In the genomic region with DNA sequence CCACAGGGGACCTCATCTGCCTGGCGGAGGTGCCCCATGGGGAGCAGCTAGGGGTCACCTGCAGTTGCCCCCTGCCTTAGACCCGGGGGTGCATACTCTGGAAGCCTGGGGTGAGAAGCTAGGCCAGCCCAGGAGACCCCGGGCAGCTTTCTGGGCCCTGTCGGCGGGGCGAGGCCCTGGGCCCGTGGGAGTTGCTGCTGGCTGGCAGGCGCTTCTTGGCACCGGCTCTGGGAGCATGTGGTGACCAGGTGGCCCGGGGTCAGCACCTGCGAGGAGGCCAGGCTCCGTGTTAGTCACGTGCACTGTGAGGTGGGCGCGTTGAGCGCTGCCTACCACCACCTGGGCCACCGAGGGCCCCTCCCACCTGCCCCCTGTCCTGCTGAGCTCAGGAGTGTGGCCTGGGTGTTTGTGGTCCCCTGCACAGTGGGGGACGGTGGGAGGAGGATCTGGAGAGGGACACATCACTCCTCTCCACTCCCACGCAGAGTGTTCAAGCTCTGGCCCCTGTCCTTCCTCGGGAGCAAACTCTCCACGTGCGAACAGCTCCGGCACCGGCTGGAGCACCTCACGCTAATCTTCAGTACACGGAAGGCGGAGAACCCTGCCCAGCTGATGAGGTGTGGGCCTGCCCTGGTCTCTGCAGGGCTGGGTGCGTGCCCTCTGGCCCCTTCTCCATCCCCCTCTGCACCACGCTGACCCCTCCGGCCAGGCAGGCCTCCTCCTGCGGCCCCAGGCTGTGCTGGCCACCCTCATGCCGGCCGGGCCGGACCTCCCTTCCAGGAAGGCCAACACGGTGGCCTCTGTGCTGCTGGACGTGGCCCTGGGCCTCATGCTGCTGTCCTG, we compare ENCODE assay signal across 21 cellular contexts. TPM values are rescaled to one million over a fixed set of nuclear protein-coding genes. Genes with fewer than 3 reads are reported as not detected.
DNase-seq lines count a peak whose midpoint lies in the region; ATAC-seq, FAIRE-seq and TF ChIP-seq lines count a peak whose summit lies in the region.
"Had no signal": no experiment of that assay in that cellular context is flagged by ENCODE, and none has a peak within 500 bp of the region (broad histone marks: within the 10 kb centered on the region; RNA-seq: fewer than 3 reads in every experiment).

No MANE protein-coding gene starts in this region.

- H3K36me3 ChIP-seq in HepG2 (replicated peaks in 1 of 2; ENCODE audit: control insufficient read depth in 1 of 2, insufficient read depth in 2 of 2, low read length in 2 of 2) (peaks cover 1 to 5% of the 10 kb centered on the region in 2 experiments; a peak in 1 of 5 replicates), right lobe of liver (no peaks in the 10 kb centered on the region), Loucy (ENCODE audit: insufficient read depth, low read length) (no peaks in the 10 kb centered on the region), mesenchymal stem cell (ENCODE audit: control insufficient read depth in 1 of 2, insufficient read depth in 2 of 2, low read depth in 1 of 2, low read length in 2 of 2) (peaks cover 22 to 72% of the 10 kb centered on the region in 2 experiments)

- intact Hi-C loops in HepG2 (cut with micrococcal nuclease; ENCODE audit: unreplicated experiment), result no loop called here
- intact Hi-C loops in right lobe of liver (cut with DNase I), result no loop called here
- intact Hi-C loops in Calu3 (cut with micrococcal nuclease; ENCODE audit: unreplicated experiment), result no loop called here

- CTCF ChIA-PET in HepG2 (lab: Yijun Ruan, JAX; ENCODE audit: low intra/inter-chr PET ratio, low total read pairs) (no interaction called here), Calu3 (lab: Charles Lee) (no interaction called here)

- H3K9me3 ChIP-seq in HepG2 (ENCODE audit: low read length) (no peaks in the 10 kb centered on the region), right lobe of liver (no peaks in the 10 kb centered on the region), Loucy (ENCODE audit: insufficient read depth, low read depth, low read length) (no peaks in the 10 kb centered on the region), mesenchymal stem cell (ENCODE audit: control insufficient read depth, low read length) (no peaks in the 10 kb centered on the region)
- H3K9me3 ChIP-seq: A549 had no signal

- H3K4me1 Mint-ChIP-seq in Calu3 (ENCODE audit: low read depth, unreplicated experiment), result peaks cover 14% of the 10 kb centered on the region

- no peak overlapping the region for H2BK5ac ChIP-seq in mesenchymal stem cell (ENCODE audit: low read depth, low read length, poor library complexity, severe bottlenecking)

- DNase-seq in HepG2 (ENCODE audit: low spot score), result no peak
- no peak for DNase-seq in right lobe of liver
- no peak for DNase-seq in mesenchymal stem cell
- DNase-seq in DMS79 (lab: John Stamatoyannopoulos, UW), result no peak
- DNase-seq in Calu3, result no peak
- no peak for DNase-seq in HuH-7.5 (ENCODE audit: low spot score)
- DNase-seq: AML-193; CD8-positive, alpha-beta T cell; DMS 273 treated with DMSO at 0.1 percent for 48 hours; DMS53; GOT3; H9; KG1 had no signal

- in situ Hi-C loops in HepG2 (cut with HindIII; ENCODE audit: extremely low pct_ligation_motif_present, low pct_unique_long_range_greater_than_20kb), result no loop called here

- H4K20me1 ChIP-seq in HepG2 (ENCODE audit: insufficient read depth, low read length) (no peaks in the 10 kb centered on the region), Loucy (ENCODE audit: insufficient read depth, low read length, poor library complexity, severe bottlenecking) (no peaks in the 10 kb centered on the region)

- no peak for TF ChIP-seq POLR2A in HepG2 (IDR thresholded peaks at IDR 0.05; ENCODE audit: insufficient read depth in 1 of 2, low read depth in 2 of 2, low read length in 2 of 2)
- no peak for TF ChIP-seq POLR2A in right lobe of liver (IDR thresholded peaks at IDR 0.05)

- peaks cover 38% of the 10 kb centered on the region for H3K79me1 ChIP-seq in mesenchymal stem cell (replicated peaks; ENCODE audit: low read length, poor library complexity, severe bottlenecking)

- H2AFZ ChIP-seq in HepG2 (ENCODE audit: low read length) (no peak overlapping the region), Loucy (ENCODE audit: low read length) (no peak overlapping the region), mesenchymal stem cell (ENCODE audit: low read depth, low read length) (no peak overlapping the region)

- H3K9ac ChIP-seq in HepG2 (ENCODE audit: insufficient read depth, low read depth, low read length) (0 out of 2 replicates have a peak overlapping the region, but pooled peaks have one; percentile 8), Loucy (ENCODE audit: low read depth, low read length, poor library complexity, severe bottlenecking) (peak overlapping the region; percentile 58), mesenchymal stem cell (ENCODE audit: low read length) (no peak overlapping the region)

- H3K27ac ChIP-seq in HepG2 (ENCODE audit: extremely low read length, insufficient read depth, low read length) (no peak overlapping the region), right lobe of liver (no peak overlapping the region), mesenchymal stem cell (ENCODE audit: low read length, poor library complexity, severe bottlenecking) (no peak overlapping the region)
- H3K27ac ChIP-seq: 22Rv1, A549 had no signal

- no peak for FAIRE-seq in HepG2 (lab: Jason Lieb, UNC)
- FAIRE-seq: A549, G401.6, GM12891 had no signal

- no peak overlapping the region for H2AK5ac ChIP-seq in mesenchymal stem cell (ENCODE audit: low read length, severe bottlenecking)

- H3K79me2 ChIP-seq in HepG2 (ENCODE audit: insufficient read depth, low read length) (peaks cover 4% of the 10 kb centered on the region), Loucy (ENCODE audit: insufficient read depth, low read length) (no peaks in the 10 kb centered on the region)

- peak overlapping the region in 1 of 2 experiments; percentile 17 for H3K23ac ChIP-seq in mesenchymal stem cell (ENCODE audit: low read length in 2 of 2)

- TF ChIP-seq CTCF in HepG2 (CRISPR knock-in tag; IDR thresholded peaks at IDR 0.05) (no peak), right lobe of liver (IDR thresholded peaks at IDR 0.05) (no peak), Loucy (conservative IDR thresholded peaks at IDR 0.05; ENCODE audit: low read length) (no peak), Calu3 (IDR thresholded peaks at IDR 0.05; ENCODE audit: unreplicated experiment) (no peak)

- peak overlapping the region; percentile 52 for H4K91ac ChIP-seq in mesenchymal stem cell (ENCODE audit: low read length)

- H2BK15ac ChIP-seq in mesenchymal stem cell (ENCODE audit: low read depth, poor library complexity, severe bottlenecking), result no peak overlapping the region

- H2BK12ac ChIP-seq in mesenchymal stem cell (ENCODE audit: low read length in 2 of 2), result no peak overlapping the region

- TF ChIP-seq EP300 in HepG2 (IDR thresholded peaks at IDR 0.05; ENCODE audit: low read depth in 2 of 2, low read length in 2 of 2) (no peak), HepG2 (CRISPR knock-in tag; IDR thresholded peaks at IDR 0.05; ENCODE audit: borderline replicate concordance) (no peak)

- no peaks in the 10 kb centered on the region for H3F3A ChIP-seq in Loucy (ENCODE audit: low read depth)

- H3K9me2 ChIP-seq in Loucy (replicated peaks; ENCODE audit: low read depth, low read length), result no peaks in the 10 kb centered on the region

- H3K27ac Mint-ChIP-seq in Calu3 (ENCODE audit: unreplicated experiment), result no peak overlapping the region
- H3K27ac Mint-ChIP-seq: CD8-positive, alpha-beta T cell; IgD-negative memory B cell had no signal

- TF ChIP-seq RAD21 in HepG2 (CRISPR knock-in tag; IDR thresholded peaks at IDR 0.05), result no peak

- peaks cover 30% of the 10 kb centered on the region for H3K36me3 Mint-ChIP-seq in Calu3 (ENCODE audit: insufficient read depth, unreplicated experiment)
- H3K36me3 Mint-ChIP-seq: IgD-negative memory B cell had no signal

- H3K4me3 ChIP-seq in HepG2 (replicated peaks in 1 of 3; ENCODE audit: insufficient read depth in 1 of 3, low read depth in 2 of 3, low read length in 3 of 3), result no peak overlapping the region
- no peak overlapping the region for H3K4me3 ChIP-seq in right lobe of liver
- peak overlapping the region; percentile 60 for H3K4me3 ChIP-seq in Loucy (ENCODE audit: low read length, poor library complexity, severe bottlenecking)
- H3K4me3 ChIP-seq in mesenchymal stem cell (ENCODE audit: insufficient read depth in 1 of 2, low read depth in 1 of 2, low read length in 2 of 2), result no peak overlapping the region
- H3K4me3 ChIP-seq: A549 had no signal

- H3K9me3 Mint-ChIP-seq in Calu3 (ENCODE audit: low read depth, unreplicated experiment), result no peaks in the 10 kb centered on the region
- H3K9me3 Mint-ChIP-seq: CD8-positive, alpha-beta T cell; H9; IgD-negative memory B cell had no signal

- POLR2A ChIA-PET in HepG2 (lab: Yijun Ruan, JAX), result interaction anchor here (1.4 kb wide), 1 partner anchor 42 kb away, joined by 3 read pairs; no protein-coding TSS in a partner anchor

- H3K4me1 ChIP-seq in HepG2 (ENCODE audit: insufficient read depth, low read length) (peaks cover 19% of the 10 kb centered on the region), right lobe of liver (peaks cover 0 to 2% (median 0%) of the 10 kb centered on the region in 4 donors), Loucy (ENCODE audit: insufficient read depth, low read length, poor library complexity, severe bottlenecking) (peaks cover 14% of the 10 kb centered on the region), mesenchymal stem cell (ENCODE audit: control insufficient read depth, insufficient read depth, low read depth, low read length) (peaks cover 36% of the 10 kb centered on the region)

- H3K4ac ChIP-seq in mesenchymal stem cell (ENCODE audit: low read depth in 1 of 2, low read length in 2 of 2), result no peak overlapping the region

- BruUV-seq in HepG2 (replicated peaks; lab: Mats Ljungman, UMichigan), result no TSS peak
- no TSS peak for BruUV-seq in Calu3 (replicated peaks; lab: Mats Ljungman, UMichigan)

- H3K27me3 ChIP-seq in HepG2 (ENCODE audit: control insufficient read depth in 1 of 2, insufficient read depth in 2 of 2, low read length in 2 of 2), result no peaks in the 10 kb centered on the region
- H3K27me3 ChIP-seq in right lobe of liver, result no peaks in the 10 kb centered on the region
- no peaks in the 10 kb centered on the region for H3K27me3 ChIP-seq in Loucy (ENCODE audit: insufficient read depth, low read length, poor library complexity, severe bottlenecking)
- H3K27me3 ChIP-seq in mesenchymal stem cell (ENCODE audit: control insufficient read depth in 1 of 2, insufficient read depth in 1 of 2, low read length in 2 of 2), result no peaks in the 10 kb centered on the region

- H3K27me3 Mint-ChIP-seq in Calu3 (ENCODE audit: unreplicated experiment), result no peaks in the 10 kb centered on the region
- H3K27me3 Mint-ChIP-seq: IgD-negative memory B cell had no signal

- no peak overlapping the region for H3K18ac ChIP-seq in mesenchymal stem cell (ENCODE audit: low read depth in 1 of 2, low read length in 2 of 2)

- ATAC-seq in HepG2, result no peak
- no peak for ATAC-seq in right lobe of liver
- ATAC-seq: A549; CD8-positive, alpha-beta T cell had no signal

- H2BK120ac ChIP-seq in mesenchymal stem cell (ENCODE audit: low read depth, low read length), result no peak overlapping the region

- no peak overlapping the region for H3K4me2 ChIP-seq in HepG2 (ENCODE audit: low read depth, low read length)
- H3K4me2 ChIP-seq in Loucy (ENCODE audit: low read depth, low read length, poor library complexity, severe bottlenecking), result peak overlapping the region; percentile 70
- no peak overlapping the region for H3K4me2 ChIP-seq in mesenchymal stem cell (ENCODE audit: low read length, poor library complexity, severe bottlenecking)
- H3K4me2 ChIP-seq: A549 had no signal

- no peak overlapping the region for H3K4me3 Mint-ChIP-seq in Calu3 (ENCODE audit: low read depth, unreplicated experiment)
- H3K4me3 Mint-ChIP-seq: CD8-positive, alpha-beta T cell; H9; IgD-negative memory B cell had no signal

- 91% methylated on average over 17 of the region's 36 CpGs for WGBS in HepG2 (ENCODE audit: low lambda C conversion rate)
- no CpG with 5 or more reads among the region's 36 CpGs for WGBS in right lobe of liver (ENCODE audit: insufficient coverage, low coverage, low lambda C conversion rate, missing lambda C conversion rate)
- WGBS in mesenchymal stem cell, result 96% methylated on average over 34 of the region's 36 CpGs

- H4K8ac ChIP-seq in mesenchymal stem cell (ENCODE audit: low read length), result peak overlapping the region; percentile 22

- no peak overlapping the region for H3K14ac ChIP-seq in mesenchymal stem cell (ENCODE audit: low read length in 2 of 2)

RNA-seq across cellular contexts. Expression of a gene that starts 5.8 kb away (rescaled TPM):
- total RNA-seq in HepG2 (2016; rRNA removed; fragmentation: Illumina TruSeq; extraction: Trizol) (8.4 and 19.7 TPM in 2 replicates), right lobe of liver (10 to 100 TPM; 19.5 to 32.0 (median 27.8) TPM), Calu3 (2022) (101 and 106 TPM in 2 replicates)
- 7.5 and 10.0 TPM in 2 replicates for total RNA-seq in HepG2 (2016; cell fraction: cytosol; rRNA removed; fragmentation: Illumina TruSeq; extraction: Trizol; ENCODE audit: low read depth)
- 7.4 and 18.9 TPM in 2 replicates for total RNA-seq in HepG2 (2016; cell fraction: insoluble cytoplasmic fraction; rRNA removed; fragmentation: Illumina TruSeq; extraction: Trizol)
- 13.0 and 18.2 TPM in 2 replicates for total RNA-seq in HepG2 (2016; cell fraction: membrane; rRNA removed; fragmentation: Illumina TruSeq; extraction: Trizol)
- total RNA-seq in HepG2 (2016; cell fraction: nucleus; rRNA removed; fragmentation: Illumina TruSeq; extraction: Trizol), result 16.8 and 19.0 TPM in 2 replicates
- 7.7 and 13.6 TPM in 2 replicates for polyA plus RNA-seq in HepG2 (2011; rRNA removed)
- 7.2 and 11.6 TPM in 2 replicates for polyA plus RNA-seq in HepG2 (2011; cell fraction: cytosol; rRNA removed)
- 70.8 and 80.2 TPM in 2 replicates for polyA plus RNA-seq in HepG2 (2011; cell fraction: nucleus; rRNA removed)
- 6.7 and 8.5 TPM in 2 replicates for polyA plus RNA-seq in HepG2 (2012)
- 6.3 and 7.2 TPM in 2 replicates for polyA plus RNA-seq in HepG2 (2016; cell fraction: cytosol; fragmentation: Illumina TruSeq; extraction: Trizol; ENCODE audit: low read depth)
- 6.9 and 8.3 TPM in 2 replicates for polyA plus RNA-seq in HepG2 (2016; cell fraction: insoluble cytoplasmic fraction; fragmentation: Illumina TruSeq; extraction: Trizol; ENCODE audit: low read depth)
- polyA plus RNA-seq in HepG2 (2016; cell fraction: membrane; fragmentation: Illumina TruSeq; extraction: Trizol; ENCODE audit: low read depth), result 10.4 and 10.8 TPM in 2 replicates
- 31.7 and 36.7 TPM in 2 replicates for polyA plus RNA-seq in HepG2 (2016; cell fraction: nucleus; fragmentation: Illumina TruSeq; extraction: Trizol; ENCODE audit: insufficient read depth, low read depth)
- polyA minus RNA-seq in HepG2 (2011; rRNA and poly(A)+ RNA removed; ENCODE audit: low replicate concordance), result 38.0 and 89.1 TPM in 2 replicates
- 8.1 and 11.1 TPM in 2 replicates for polyA minus RNA-seq in HepG2 (2011; cell fraction: cytosol; rRNA and poly(A)+ RNA removed)
- 13.6 and 14.0 TPM in 2 replicates for polyA minus RNA-seq in HepG2 (2011; cell fraction: nucleus; rRNA and poly(A)+ RNA removed)
- 18.5 TPM for polyA plus RNA-seq in mesenchymal stem cell (2013, experiment 1 of 2)
- 17.1 TPM for polyA plus RNA-seq in mesenchymal stem cell (2013, experiment 2 of 2)

RNA-seq across cellular contexts. Expression of a gene that starts 8.8 kb away (rescaled TPM):
- 0.40 and 0.48 TPM in 2 replicates for total RNA-seq in HepG2 (2016; rRNA removed; fragmentation: Illumina TruSeq; extraction: Trizol)
- total RNA-seq in HepG2 (2016; cell fraction: cytosol; rRNA removed; fragmentation: Illumina TruSeq; extraction: Trizol; ENCODE audit: low read depth), result not detected in 2 replicates
- total RNA-seq in HepG2 (2016; cell fraction: insoluble cytoplasmic fraction; rRNA removed; fragmentation: Illumina TruSeq; extraction: Trizol), result 0.33 and 0.45 TPM in 2 replicates
- total RNA-seq in HepG2 (2016; cell fraction: membrane; rRNA removed; fragmentation: Illumina TruSeq; extraction: Trizol), result 0.10 and 0.22 TPM in 2 replicates
- total RNA-seq in HepG2 (2016; cell fraction: nucleus; rRNA removed; fragmentation: Illumina TruSeq; extraction: Trizol), result 0.22 TPM in 1 of 2 replicates, not detected in the other
- 0.59 and 1.1 TPM in 2 replicates for polyA plus RNA-seq in HepG2 (2011; rRNA removed)
- polyA plus RNA-seq in HepG2 (2011; cell fraction: cytosol; rRNA removed), result 0.71 and 1.2 TPM in 2 replicates
- 1.3 and 1.7 TPM in 2 replicates for polyA plus RNA-seq in HepG2 (2011; cell fraction: nucleus; rRNA removed)
- polyA plus RNA-seq in HepG2 (2012), result 1.4 and 1.5 TPM in 2 replicates
- 0.09 TPM in 1 of 2 replicates, not detected in the other for polyA plus RNA-seq in HepG2 (2016; cell fraction: cytosol; fragmentation: Illumina TruSeq; extraction: Trizol; ENCODE audit: low read depth)
- 0.26 TPM in 2 replicates for polyA plus RNA-seq in HepG2 (2016; cell fraction: insoluble cytoplasmic fraction; fragmentation: Illumina TruSeq; extraction: Trizol; ENCODE audit: low read depth)
- not detected in 2 replicates for polyA plus RNA-seq in HepG2 (2016; cell fraction: membrane; fragmentation: Illumina TruSeq; extraction: Trizol; ENCODE audit: low read depth)
- not detected in 2 replicates for polyA plus RNA-seq in HepG2 (2016; cell fraction: nucleus; fragmentation: Illumina TruSeq; extraction: Trizol; ENCODE audit: insufficient read depth, low read depth)
- polyA minus RNA-seq in HepG2 (2011; rRNA and poly(A)+ RNA removed; ENCODE audit: low replicate concordance), result 1.4 TPM in 1 of 2 replicates, not detected in the other
- 0.40 and 0.88 TPM in 2 replicates for polyA minus RNA-seq in HepG2 (2011; cell fraction: cytosol; rRNA and poly(A)+ RNA removed)
- polyA minus RNA-seq in HepG2 (2011; cell fraction: nucleus; rRNA and poly(A)+ RNA removed), result 0.13 and 0.25 TPM in 2 replicates
- total RNA-seq in right lobe of liver, result under 1 TPM in 5 of 6 experiments, not detected in 1; 0.12 to 0.33 (median 0.28) TPM
- polyA plus RNA-seq in mesenchymal stem cell (2013, experiment 1 of 2), result 0.62 TPM
- 0.64 TPM for polyA plus RNA-seq in mesenchymal stem cell (2013, experiment 2 of 2)
- total RNA-seq in Calu3 (2022), result not detected in 2 replicates

RNA-seq across cellular contexts. Expression of a gene that starts 14.3 kb away (rescaled TPM):
- 8.2 and 11.5 TPM in 2 replicates for total RNA-seq in HepG2 (2016; rRNA removed; fragmentation: Illumina TruSeq; extraction: Trizol)
- 3.9 TPM in 2 replicates for total RNA-seq in HepG2 (2016; cell fraction: cytosol; rRNA removed; fragmentation: Illumina TruSeq; extraction: Trizol; ENCODE audit: low read depth)
- 7.7 and 10.5 TPM in 2 replicates for total RNA-seq in HepG2 (2016; cell fraction: insoluble cytoplasmic fraction; rRNA removed; fragmentation: Illumina TruSeq; extraction: Trizol)
- 9.2 and 9.7 TPM in 2 replicates for total RNA-seq in HepG2 (2016; cell fraction: membrane; rRNA removed; fragmentation: Illumina TruSeq; extraction: Trizol)
- total RNA-seq in HepG2 (2016; cell fraction: nucleus; rRNA removed; fragmentation: Illumina TruSeq; extraction: Trizol), result 6.0 and 7.3 TPM in 2 replicates
- 7.7 and 10.6 TPM in 2 replicates for polyA plus RNA-seq in HepG2 (2011; rRNA removed)
- 6.0 and 10.4 TPM in 2 replicates for polyA plus RNA-seq in HepG2 (2011; cell fraction: cytosol; rRNA removed)
- polyA plus RNA-seq in HepG2 (2011; cell fraction: nucleus; rRNA removed), result 25.9 TPM in 2 replicates
- polyA plus RNA-seq in HepG2 (2012), result 7.0 and 9.0 TPM in 2 replicates
- polyA plus RNA-seq in HepG2 (2016; cell fraction: cytosol; fragmentation: Illumina TruSeq; extraction: Trizol; ENCODE audit: low read depth), result 2.5 and 2.9 TPM in 2 replicates
- polyA plus RNA-seq in HepG2 (2016; cell fraction: insoluble cytoplasmic fraction; fragmentation: Illumina TruSeq; extraction: Trizol; ENCODE audit: low read depth), result 8.9 and 11.2 TPM in 2 replicates
- polyA plus RNA-seq in HepG2 (2016; cell fraction: membrane; fragmentation: Illumina TruSeq; extraction: Trizol; ENCODE audit: low read depth), result 6.5 and 6.8 TPM in 2 replicates
- 20.2 and 22.4 TPM in 2 replicates for polyA plus RNA-seq in HepG2 (2016; cell fraction: nucleus; fragmentation: Illumina TruSeq; extraction: Trizol; ENCODE audit: insufficient read depth, low read depth)
- 15.3 and 16.9 TPM in 2 replicates for polyA minus RNA-seq in HepG2 (2011; rRNA and poly(A)+ RNA removed; ENCODE audit: low replicate concordance)
- polyA minus RNA-seq in HepG2 (2011; cell fraction: cytosol; rRNA and poly(A)+ RNA removed), result 5.5 and 7.3 TPM in 2 replicates
- 3.4 and 4.0 TPM in 2 replicates for polyA minus RNA-seq in HepG2 (2011; cell fraction: nucleus; rRNA and poly(A)+ RNA removed)
- 10 to 100 TPM in 5 of 6 experiments, 1 to 10 TPM in 1; 10.0 to 14.1 (median 12.0) TPM for total RNA-seq in right lobe of liver
- 11.2 TPM for polyA plus RNA-seq in mesenchymal stem cell (2013, experiment 1 of 2)
- 12.0 TPM for polyA plus RNA-seq in mesenchymal stem cell (2013, experiment 2 of 2)
- 35.6 and 36.5 TPM in 2 replicates for total RNA-seq in Calu3 (2022)

RNA-seq across cellular contexts. Expression of a gene that starts 15.4 kb away (rescaled TPM):
- total RNA-seq in HepG2 (2016; rRNA removed; fragmentation: Illumina TruSeq; extraction: Trizol), result 0.07 TPM in 1 of 2 replicates, not detected in the other
- not detected in 2 replicates for total RNA-seq in HepG2 (2016; cell fraction: cytosol; rRNA removed; fragmentation: Illumina TruSeq; extraction: Trizol; ENCODE audit: low read depth)
- total RNA-seq in HepG2 (2016; cell fraction: insoluble cytoplasmic fraction; rRNA removed; fragmentation: Illumina TruSeq; extraction: Trizol), result not detected in 2 replicates
- total RNA-seq in HepG2 (2016; cell fraction: membrane; rRNA removed; fragmentation: Illumina TruSeq; extraction: Trizol), result not detected in 2 replicates
- total RNA-seq in HepG2 (2016; cell fraction: nucleus; rRNA removed; fragmentation: Illumina TruSeq; extraction: Trizol), result not detected in 2 replicates
- 0.16 and 0.38 TPM in 2 replicates for polyA plus RNA-seq in HepG2 (2011; rRNA removed)
- 0.23 and 0.28 TPM in 2 replicates for polyA plus RNA-seq in HepG2 (2011; cell fraction: cytosol; rRNA removed)
- polyA plus RNA-seq in HepG2 (2011; cell fraction: nucleus; rRNA removed), result 0.81 and 1.2 TPM in 2 replicates
- 0.63 and 0.74 TPM in 2 replicates for polyA plus RNA-seq in HepG2 (2012)
- polyA plus RNA-seq in HepG2 (2016; cell fraction: cytosol; fragmentation: Illumina TruSeq; extraction: Trizol; ENCODE audit: low read depth), result not detected in 2 replicates
- polyA plus RNA-seq in HepG2 (2016; cell fraction: insoluble cytoplasmic fraction; fragmentation: Illumina TruSeq; extraction: Trizol; ENCODE audit: low read depth), result not detected in 2 replicates
- polyA plus RNA-seq in HepG2 (2016; cell fraction: membrane; fragmentation: Illumina TruSeq; extraction: Trizol; ENCODE audit: low read depth), result not detected in 2 replicates
- polyA plus RNA-seq in HepG2 (2016; cell fraction: nucleus; fragmentation: Illumina TruSeq; extraction: Trizol; ENCODE audit: insufficient read depth, low read depth), result not detected in 2 replicates
- 0.12 TPM in 1 of 2 replicates, not detected in the other for polyA minus RNA-seq in HepG2 (2011; rRNA and poly(A)+ RNA removed; ENCODE audit: low replicate concordance)
- polyA minus RNA-seq in HepG2 (2011; cell fraction: cytosol; rRNA and poly(A)+ RNA removed), result 0.35 and 0.40 TPM in 2 replicates
- polyA minus RNA-seq in HepG2 (2011; cell fraction: nucleus; rRNA and poly(A)+ RNA removed), result not detected in 2 replicates
- total RNA-seq in right lobe of liver, result not detected
- 0.03 TPM for polyA plus RNA-seq in mesenchymal stem cell (2013, experiment 1 of 2)
- not detected for polyA plus RNA-seq in mesenchymal stem cell (2013, experiment 2 of 2)
- total RNA-seq in Calu3 (2022), result not detected in 2 replicates
- total RNA-seq: CD8-positive, alpha-beta T cell; HT-29 had no signal
- polyA plus RNA-seq: BJ, IgD-negative memory B cell had no signal

RNA-seq across cellular contexts. Expression of a gene that starts 48.1 kb away (rescaled TPM):
- total RNA-seq in HepG2 (2016; rRNA removed; fragmentation: Illumina TruSeq; extraction: Trizol), result 15.0 and 24.5 TPM in 2 replicates
- 4.2 and 4.4 TPM in 2 replicates for total RNA-seq in HepG2 (2016; cell fraction: cytosol; rRNA removed; fragmentation: Illumina TruSeq; extraction: Trizol; ENCODE audit: low read depth)
- total RNA-seq in HepG2 (2016; cell fraction: insoluble cytoplasmic fraction; rRNA removed; fragmentation: Illumina TruSeq; extraction: Trizol), result 12.6 and 24.1 TPM in 2 replicates
- total RNA-seq in HepG2 (2016; cell fraction: membrane; rRNA removed; fragmentation: Illumina TruSeq; extraction: Trizol), result 16.3 and 16.4 TPM in 2 replicates
- 14.9 and 20.4 TPM in 2 replicates for total RNA-seq in HepG2 (2016; cell fraction: nucleus; rRNA removed; fragmentation: Illumina TruSeq; extraction: Trizol)
- 14.9 and 22.2 TPM in 2 replicates for polyA plus RNA-seq in HepG2 (2011; rRNA removed)
- 11.3 and 22.6 TPM in 2 replicates for polyA plus RNA-seq in HepG2 (2011; cell fraction: cytosol; rRNA removed)
- 103 and 145 TPM in 2 replicates for polyA plus RNA-seq in HepG2 (2011; cell fraction: nucleus; rRNA removed)
- 17.6 and 19.5 TPM in 2 replicates for polyA plus RNA-seq in HepG2 (2012)
- polyA plus RNA-seq in HepG2 (2016; cell fraction: cytosol; fragmentation: Illumina TruSeq; extraction: Trizol; ENCODE audit: low read depth), result 5.8 and 6.0 TPM in 2 replicates
- 20.7 and 26.7 TPM in 2 replicates for polyA plus RNA-seq in HepG2 (2016; cell fraction: insoluble cytoplasmic fraction; fragmentation: Illumina TruSeq; extraction: Trizol; ENCODE audit: low read depth)
- 16.3 and 19.3 TPM in 2 replicates for polyA plus RNA-seq in HepG2 (2016; cell fraction: membrane; fragmentation: Illumina TruSeq; extraction: Trizol; ENCODE audit: low read depth)
- polyA plus RNA-seq in HepG2 (2016; cell fraction: nucleus; fragmentation: Illumina TruSeq; extraction: Trizol; ENCODE audit: insufficient read depth, low read depth), result 67.7 and 68.0 TPM in 2 replicates
- polyA minus RNA-seq in HepG2 (2011; rRNA and poly(A)+ RNA removed; ENCODE audit: low replicate concordance), result 22.1 and 60.1 TPM in 2 replicates
- 39.5 and 41.1 TPM in 2 replicates for polyA minus RNA-seq in HepG2 (2011; cell fraction: cytosol; rRNA and poly(A)+ RNA removed)
- polyA minus RNA-seq in HepG2 (2011; cell fraction: nucleus; rRNA and poly(A)+ RNA removed), result 16.0 and 18.4 TPM in 2 replicates
- 10 to 100 TPM; 17.3 to 34.3 (median 23.3) TPM for total RNA-seq in right lobe of liver
- 22.1 TPM for polyA plus RNA-seq in mesenchymal stem cell (2013, experiment 1 of 2)
- polyA plus RNA-seq in mesenchymal stem cell (2013, experiment 2 of 2), result 19.9 TPM
- total RNA-seq in Calu3 (2022), result 108 and 120 TPM in 2 replicates
